Comparison of ENCODE assay signal across 34 cellular contexts in genomic region chr4:41696768-41697167, GRCh38. TPM values are rescaled to one million over a fixed set of nuclear protein-coding genes. Genes with fewer than 3 reads are reported as not detected.
"Had no signal": no experiment of that assay in that cellular context is flagged by ENCODE, and none has a peak within 500 bp of the region (broad histone marks: within the 10 kb centered on the region; RNA-seq: fewer than 3 reads in every experiment).

No MANE protein-coding gene starts in this region.

- DNase-seq: dermis blood vessel endothelial cell; effector memory CD4-positive, alpha-beta T cell; foreskin keratinocyte; heart right ventricle; hippocampal formation; immature natural killer cell; islet precursor cell; kidney glomerular epithelial cell; naive thymus-derived CD8-positive, alpha-beta T cell; nephron progenitor cell; nucleus accumbens; psoas muscle; right cardiac atrium; sigmoid colon; stimulated activated CD4-positive, alpha-beta T cell treated with anti-CD3 and anti-CD28 coated beads, Interleukin-2, amount 100 ng/mL, for 24 hours; stimulated activated CD4-positive, alpha-beta T cell treated with anti-CD3 and anti-CD28 coated beads, Interleukin-4, amount 100 ng/mL, for 24 hours; transverse colon had no signal

- H3K36me3 ChIP-seq: transverse colon, vagina had no signal

- H3K27ac ChIP-seq: coronary artery, esophagus muscularis mucosa, foreskin keratinocyte, gastroesophageal sphincter, heart right ventricle, psoas muscle, sigmoid colon, thoracic aorta, transverse colon, vagina had no signal

- H3K27ac Mint-ChIP-seq: immature natural killer cell; naive thymus-derived CD8-positive, alpha-beta T cell; nephron progenitor cell; stimulated activated memory B cell treated with anti-CD40 and anti-IgM and Interleukin-4, amounts not matched to agents 10 μg/mL and 1 μg/mL and 100 μg/mL, for 72 hours; stimulated activated naive CD8-positive, alpha-beta T cell treated with anti-CD3 and anti-CD28 coated beads, Interleukin-15, Interleukin-2, amounts not matched to agents 100 ng/mL and 50 ng/mL, for 24 hours had no signal

- H3K27me3 ChIP-seq: esophagus muscularis mucosa, gastroesophageal sphincter, heart right ventricle, sigmoid colon, transverse colon, vagina had no signal

- H3K4me1 ChIP-seq: esophagus muscularis mucosa, foreskin keratinocyte, gastroesophageal sphincter, heart right ventricle, psoas muscle, sigmoid colon, transverse colon, vagina had no signal

- H3K9me3 Mint-ChIP-seq: immature natural killer cell; naive thymus-derived CD8-positive, alpha-beta T cell; nephron progenitor cell; stimulated activated memory B cell treated with anti-CD40 and anti-IgM and Interleukin-4, amounts not matched to agents 10 μg/mL and 1 μg/mL and 100 μg/mL, for 72 hours; stimulated activated naive CD8-positive, alpha-beta T cell treated with anti-CD3 and anti-CD28 coated beads, Interleukin-15, Interleukin-2, amounts not matched to agents 100 ng/mL and 50 ng/mL, for 24 hours had no signal

- H3K36me3 Mint-ChIP-seq: immature natural killer cell; naive thymus-derived CD8-positive, alpha-beta T cell; stimulated activated memory B cell treated with anti-CD40 and anti-IgM and Interleukin-4, amounts not matched to agents 10 μg/mL and 1 μg/mL and 100 μg/mL, for 72 hours had no signal

- H3K9me3 ChIP-seq: esophagus muscularis mucosa, gastroesophageal sphincter, heart right ventricle, psoas muscle, sigmoid colon, thoracic aorta, transverse colon, vagina had no signal

- H3K4me3 Mint-ChIP-seq: immature natural killer cell; naive thymus-derived CD8-positive, alpha-beta T cell; nephron progenitor cell; stimulated activated memory B cell treated with anti-CD40 and anti-IgM and Interleukin-4, amounts not matched to agents 10 μg/mL and 1 μg/mL and 100 μg/mL, for 72 hours; stimulated activated naive CD8-positive, alpha-beta T cell treated with anti-CD3 and anti-CD28 coated beads, Interleukin-15, Interleukin-2, amounts not matched to agents 100 ng/mL and 50 ng/mL, for 24 hours had no signal

- H3K4me1 Mint-ChIP-seq: immature natural killer cell had no signal

- H3K4me3 ChIP-seq: coronary artery, esophagus muscularis mucosa, gastroesophageal sphincter, heart right ventricle, psoas muscle, sigmoid colon, thoracic aorta, transverse colon, vagina had no signal

- ATAC-seq: foreskin keratinocyte; gastroesophageal sphincter; heart right ventricle; naive thymus-derived CD8-positive, alpha-beta T cell; psoas muscle; right cardiac atrium; stimulated activated memory B cell treated with anti-CD40 and anti-IgM and Interleukin-4, amounts not matched to agents 10 μg/mL and 1 μg/mL and 100 μg/mL, for 72 hours had no signal

RNA-seq across cellular contexts. Expression of gene PHOX2B, which starts 51.8 kb away (rescaled TPM):
- total RNA-seq: dermis blood vessel endothelial cell; endothelial cell of umbilical vein; epithelial cell of proximal tubule; fibroblast of lung; foreskin keratinocyte; heart right ventricle; liver; mesenteric fat pad; myocyte; naive thymus-derived CD8-positive, alpha-beta T cell; osteocyte; psoas muscle; renal cortical epithelial cell; skeletal muscle tissue; thoracic aorta; ureter had no signal
- polyA plus RNA-seq: endothelial cell of umbilical vein; fibroblast of lung; foreskin keratinocyte; heart right ventricle; immature natural killer cell; liver; naive thymus-derived CD8-positive, alpha-beta T cell had no signal
